17 cellular contexts compared by ENCODE assay signal in genomic region chr5:67037171-67037570, GRCh38.
A peak's percentile ranks its signal among the peaks of the same experiment; 100 is the strongest.
DNase-seq lines count a peak whose midpoint lies in the region; ATAC-seq and TF ChIP-seq lines count a peak whose summit lies in the region.
"Had no signal": no experiment of that assay in that cellular context is flagged by ENCODE, and none has a peak within 500 bp of the region (broad histone marks: within the 10 kb centered on the region; RNA-seq: fewer than 3 reads in every experiment).

No MANE protein-coding gene starts in this region.

- no peak for ATAC-seq in GM21619 (IDR thresholded peaks at IDR 0.05; ENCODE audit: unreplicated experiment)

- peaks cover 24% of the 10 kb centered on the region for H3K4me1 Mint-ChIP-seq in type B pancreatic cell (ENCODE audit: unreplicated experiment)

- H3K36me3 Mint-ChIP-seq in type B pancreatic cell: no peaks in the 10 kb centered on the region

- no peaks in the 10 kb centered on the region for H3K27me3 Mint-ChIP-seq in type B pancreatic cell

- no peaks in the 10 kb centered on the region for H3K9me3 Mint-ChIP-seq in type B pancreatic cell

- H3K4me3 ChIP-seq in epithelial cell of esophagus (ENCODE audit: low read length): no peak overlapping the region
- H3K4me3 ChIP-seq: SJSA1 had no signal

- TF ChIP-seq CTCF in epithelial cell of esophagus (IDR thresholded peaks at IDR 0.05; ENCODE audit: insufficient read depth, low read depth, low read length, missing control alignments): no peak
- TF ChIP-seq CTCF in type B pancreatic cell (conservative IDR thresholded peaks at IDR 0.05): no peak

- no peak overlapping the region for H3K4me3 Mint-ChIP-seq in type B pancreatic cell

- H3K27ac Mint-ChIP-seq in type B pancreatic cell: no peak overlapping the region

- DNase-seq in ELR (ENCODE audit: low read depth): peak; percentile 13
- peak; percentile 59 for DNase-seq in LHCN-M2 (ENCODE audit: low read depth)
- peak; percentile 50 for DNase-seq in epithelial cell of esophagus (ENCODE audit: low read depth)
- DNase-seq in myocyte (ENCODE audit: low read depth): peak; percentile 16
- no peak for DNase-seq in type B pancreatic cell (ENCODE audit: extremely low spot score, unreplicated experiment)
- DNase-seq in NCI-H2196 treated with DMSO at 0.1 percent for 48 hours (lab: John Stamatoyannopoulos, UW; ENCODE audit: unreplicated experiment): no peak
- no peak for DNase-seq in GDM1 (lab: John Stamatoyannopoulos, UW)
- DNase-seq: DMS153, EL, KBM-7, NCI-H1436, NCI-H2029, NCI-H2171, NCI-H446 treated with DMSO at 0.1 percent for 48 hours, NCI-H748 treated with DMSO at 0.1 percent for 48 hours had no signal

Comparison
In these comparisons a context has a peak if more than half of its experiments do, and no peak if none do; other contexts are left out.
1. DNase-seq: peak in ELR (single experiment), LHCN-M2 (single experiment), epithelial cell of esophagus (single experiment) and myocyte (single experiment); none in type B pancreatic cell (single experiment), NCI-H2196 treated with DMSO at 0.1 percent for 48 hours (single experiment) and GDM1 (single experiment).